Comparison of ENCODE assay signal across 11 cellular contexts in the genomic region with DNA sequence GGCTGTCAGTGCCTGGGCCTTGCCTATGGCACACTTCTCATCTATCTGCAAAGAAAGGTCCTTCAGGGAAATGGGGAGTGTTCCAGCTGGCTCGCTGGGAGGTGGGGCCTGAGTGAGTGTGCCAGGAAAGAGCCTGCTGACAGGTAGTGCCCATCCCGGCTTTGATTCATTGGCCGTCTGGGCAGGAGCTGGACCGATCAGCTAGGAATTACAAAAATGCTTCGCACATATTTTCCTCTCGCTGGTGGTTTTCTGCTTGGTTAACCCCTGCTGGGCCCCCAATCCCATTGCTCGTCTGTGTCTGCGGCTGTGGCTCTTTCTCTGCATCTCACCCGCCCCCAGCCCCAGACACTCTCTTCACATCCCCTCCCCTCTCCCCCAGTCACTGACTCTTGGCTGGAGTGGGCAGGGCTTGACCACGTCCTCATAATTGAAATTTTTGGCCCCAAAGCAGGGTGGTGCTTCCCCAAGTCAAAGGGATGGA. TPM values are rescaled to one million over a fixed set of nuclear protein-coding genes. Genes with fewer than 3 reads are reported as not detected.
A peak's percentile ranks its signal among the peaks of the same experiment; 100 is the strongest.
DNase-seq lines count a peak whose midpoint lies in the region; ATAC-seq, FAIRE-seq and TF ChIP-seq lines count a peak whose summit lies in the region.
"Had no signal": no experiment of that assay in that cellular context is flagged by ENCODE, and none has a peak within 500 bp of the region (broad histone marks: within the 10 kb centered on the region; RNA-seq: fewer than 3 reads in every experiment).

No MANE protein-coding gene starts in this region.

- H3K27ac Mint-ChIP-seq in neural progenitor cell = peak overlapping the region; percentile 77

- peak overlapping the region; percentile 93 for H3K27ac ChIP-seq in PC-3 (ENCODE audit: low read length)
- H3K27ac ChIP-seq in H1 (ENCODE audit: low read depth, low read length) = no peak overlapping the region
- no peak overlapping the region for H3K27ac ChIP-seq in neural progenitor cell

- no peaks in the 10 kb centered on the region for H3K79me1 ChIP-seq in H1 (ENCODE audit: low read depth, low read length)

- H3K9me2 ChIP-seq in PC-3 (replicated peaks; ENCODE audit: low read length) = no peaks in the 10 kb centered on the region

- peaks cover 2% of the 10 kb centered on the region for H3K9me3 Mint-ChIP-seq in neural progenitor cell
- H3K9me3 Mint-ChIP-seq: activated T-cell treated with anti-CD3 and anti-CD28 coated beads, Interleukin-2, amount 50 U/mL, for 4 hours had no signal

- no peaks in the 10 kb centered on the region for H3K23me2 ChIP-seq in H1 (ENCODE audit: low read depth, low read length)

- no peak overlapping the region; the same call in 1 of the 2 replicates for H3K18ac ChIP-seq in H1 (ENCODE audit: extremely low read depth, low read length)

- H3K4me3 Mint-ChIP-seq in neural progenitor cell = no peak overlapping the region
- H3K4me3 Mint-ChIP-seq: activated T-cell treated with anti-CD3 and anti-CD28 coated beads, Interleukin-2, amount 50 U/mL, for 4 hours had no signal

- TF ChIP-seq EP300 in H1 (IDR thresholded peaks at IDR 0.05; ENCODE audit: borderline replicate concordance in 1 of 2, low read depth in 2 of 2, low read length in 2 of 2) = no peak

- TF ChIP-seq RAD21 in H1 (IDR thresholded peaks at IDR 0.05 in 1 of 2, conservative IDR thresholded peaks at IDR 0.05 in 1 of 2; ENCODE audit: low read depth in 2 of 2, low read length in 2 of 2) = no peak

- H3K9ac ChIP-seq in PC-3 (ENCODE audit: low read length) (peak overlapping the region; percentile 72), H1 (replicated peaks in 1 of 4; ENCODE audit: extremely low read depth in 1 of 4, low read depth in 3 of 4, low read length in 3 of 4) (no peak overlapping the region), neural progenitor cell (no peak overlapping the region)

- H3K4me1 ChIP-seq in PC-3 (ENCODE audit: insufficient read depth, low read length) (peaks cover 32% of the 10 kb centered on the region), H1 (replicated peaks in 1 of 4; ENCODE audit: control insufficient read depth in 3 of 4, insufficient read depth in 4 of 4, low read length in 3 of 4) (peaks cover 8 to 29% (median 18%) of the 10 kb centered on the region in 4 experiments), neural progenitor cell (peaks cover 10% of the 10 kb centered on the region)

- H2BK12ac ChIP-seq in H1 (ENCODE audit: low read depth, low read length) = peak overlapping the region; percentile 90; the same call in 1 of the 2 replicates

- peaks cover 10% of the 10 kb centered on the region for H3K27me3 Mint-ChIP-seq in neural progenitor cell (ENCODE audit: insufficient read depth, low read depth)

- H3K9me3 ChIP-seq in PC-3 (ENCODE audit: low read length) (no peaks in the 10 kb centered on the region), H1 (ENCODE audit: insufficient read depth in 2 of 2, low read depth in 1 of 2, low read length in 1 of 2) (no peaks in the 10 kb centered on the region), neural progenitor cell (ENCODE audit: low read depth) (no peaks in the 10 kb centered on the region)

- no peaks in the 10 kb centered on the region for H3K36me3 Mint-ChIP-seq in neural progenitor cell

- ATAC-seq in PC-3 (peak; percentile 69), GM21381 (IDR thresholded peaks at IDR 0.05; ENCODE audit: unreplicated experiment) (no peak), GM21529 (IDR thresholded peaks at IDR 0.05; ENCODE audit: unreplicated experiment) (no peak)
- ATAC-seq: activated T-cell treated with anti-CD3 and anti-CD28 coated beads, Interleukin-2, amount 50 U/mL, for 4 hours had no signal

- H3K56ac ChIP-seq in H1 (replicated peaks; ENCODE audit: insufficient read length, low read depth, low read length) = no peak overlapping the region

- intact Hi-C loops in PC-3 (cut with micrococcal nuclease) = no loop called here

- H3K36me3 ChIP-seq in PC-3 (ENCODE audit: low read depth, low read length) (no peaks in the 10 kb centered on the region), H1 (ENCODE audit: control insufficient read depth in 2 of 4, insufficient read depth in 4 of 4, low read length in 3 of 4) (no peaks in the 10 kb centered on the region), neural progenitor cell (no peaks in the 10 kb centered on the region)

- no TSS peak for BruUV-seq in PC-3 (replicated peaks; lab: Mats Ljungman, UMichigan)

- H4K20me1 ChIP-seq in PC-3 (ENCODE audit: low read length) = no peaks in the 10 kb centered on the region
- no peaks in the 10 kb centered on the region for H4K20me1 ChIP-seq in H1 (replicated peaks in 1 of 2; ENCODE audit: control insufficient read depth in 1 of 2, insufficient read depth in 2 of 2, low read length in 2 of 2)
- no peaks in the 10 kb centered on the region for H4K20me1 ChIP-seq in neural progenitor cell (ENCODE audit: low read depth)

- H4K91ac ChIP-seq in H1 (replicated peaks; ENCODE audit: insufficient read length, low read length) = peak overlapping the region; percentile 55

- H2AFZ ChIP-seq in PC-3 (ENCODE audit: low read length) = no peak overlapping the region
- no peak overlapping the region for H2AFZ ChIP-seq in H1 (ENCODE audit: low read length)
- no peak overlapping the region for H2AFZ ChIP-seq in neural progenitor cell (replicated peaks)

- H3K14ac ChIP-seq in H1 (ENCODE audit: insufficient read length) = no peak overlapping the region

- DNase-seq in EL (peak; percentile 98), PC-3 (peak; percentile 91), H1 (ENCODE audit: low read depth in 1 of 2, low spot score in 2 of 2) (no peak), neural progenitor cell (ENCODE audit: low spot score) (no peak), NCI-H1417 treated with DMSO at 0.1 percent for 48 hours (lab: John Stamatoyannopoulos, UW) (no peak), T-helper 9 cell (no peak)
- DNase-seq: activated T-cell treated with anti-CD3 and anti-CD28 coated beads, Interleukin-2, amount 50 U/mL, for 4 hours; NCI-H1105 had no signal

- H4K8ac ChIP-seq in H1 (ENCODE audit: extremely low read depth, insufficient read depth, low read length) = peak overlapping the region; percentile 26

- peaks cover 43% of the 10 kb centered on the region for H3K4me1 Mint-ChIP-seq in neural progenitor cell

- H3K4me2 ChIP-seq in PC-3 (ENCODE audit: low read length) = peak overlapping the region; percentile 64
- no peak overlapping the region for H3K4me2 ChIP-seq in H1 (ENCODE audit: insufficient read depth in 1 of 2, low read depth in 2 of 2, low read length in 2 of 2)
- H3K4me2 ChIP-seq in neural progenitor cell = no peak overlapping the region

- H4K5ac ChIP-seq in H1 (ENCODE audit: insufficient read length, low read depth, low read length) = no peak overlapping the region

- TF ChIP-seq CTCF in PC-3 (conservative IDR thresholded peaks at IDR 0.05; ENCODE audit: low read depth, low read length) (no peak), H1 (IDR thresholded peaks at IDR 0.05; ENCODE audit: control extremely low read depth in 1 of 3, insufficient read depth in 1 of 3, low read depth in 1 of 3, low read length in 3 of 3) (no peak), neural progenitor cell (IDR thresholded peaks at IDR 0.05) (no peak)

- H3K79me2 ChIP-seq in PC-3 (ENCODE audit: low read length) (no peaks in the 10 kb centered on the region), H1 (ENCODE audit: control insufficient read depth in 1 of 2, insufficient read depth in 2 of 2, low read length in 2 of 2) (no peaks in the 10 kb centered on the region), neural progenitor cell (ENCODE audit: low read depth) (no peaks in the 10 kb centered on the region)

- H3F3A ChIP-seq in PC-3 (ENCODE audit: low read length, unreplicated experiment) (no peaks in the 10 kb centered on the region), neural progenitor cell (ENCODE audit: low read depth) (no peaks in the 10 kb centered on the region)

- no peak overlapping the region for H2BK120ac ChIP-seq in H1 (replicated peaks; ENCODE audit: low read depth, low read length)

- POLR2A ChIA-PET in PC-3 (lab: Charles Lee; ENCODE audit: unreplicated experiment) (interaction anchor here (0.6 to 1.0 kb wide), 4 partner anchors 18 to 323 kb away, joined by 3 to 8 read pairs (median 4); no protein-coding TSS in a partner anchor), H1 (lab: Charles Lee; ENCODE audit: partially characterized antibody) (interaction anchor here (1.0 to 1.5 kb wide), 3 partner anchors 12 to 39 kb away, joined by 3 read pairs; no protein-coding TSS in a partner anchor)

- 39% methylated on average over 7 of the region's 10 CpGs; no CpG with 5 or more reads in 1 of the 2 experiments for WGBS in H1 (ENCODE audit: extremely low coverage in 1 of 2, insufficient coverage in 1 of 2, insufficient read length in 1 of 2, insufficient replicate concordance in 2 of 2, low coverage in 1 of 2, low lambda C conversion rate in 2 of 2, missing lambda C conversion rate in 1 of 2), 2 experiments

- FAIRE-seq in H1 (lab: Jason Lieb, UNC) = no peak
- FAIRE-seq: endothelial cell of umbilical vein had no signal

- peak overlapping the region; percentile 26; the same call in 1 of the 2 replicates for H2BK5ac ChIP-seq in H1 (ENCODE audit: low read depth, low read length)

- H3K4me3 ChIP-seq in PC-3 (ENCODE audit: low read length) (no peak overlapping the region), H1 (ENCODE audit: extremely low read depth in 1 of 4, insufficient read depth in 2 of 4, low read depth in 3 of 4, low read length in 4 of 4) (no peak overlapping the region), neural progenitor cell (no peak overlapping the region)

- no peak for TF ChIP-seq POLR2A in H1 (IDR thresholded peaks at IDR 0.05; ENCODE audit: control extremely low read depth in 1 of 2, low read depth in 2 of 2, low read length in 2 of 2)

- H2BK20ac ChIP-seq in H1 (ENCODE audit: low read length) = peak overlapping the region; percentile 51; the same call in 1 of the 2 replicates

- H2AK5ac ChIP-seq in H1 (ENCODE audit: low read depth, low read length) = no peak overlapping the region

- H3K27me3 ChIP-seq in PC-3 (ENCODE audit: low read length) (no peaks in the 10 kb centered on the region), H1 (replicated peaks in 1 of 4; ENCODE audit: control insufficient read depth in 3 of 4, extremely low read depth in 1 of 4, insufficient read depth in 3 of 4, low read length in 3 of 4) (no peaks in the 10 kb centered on the region), neural progenitor cell (no peaks in the 10 kb centered on the region)

- H2BK15ac ChIP-seq in H1 (ENCODE audit: low read length) = 0 out of 2 replicates have a peak overlapping the region, but pooled peaks have one; percentile 72

- no peak overlapping the region for H3K4ac ChIP-seq in H1 (replicated peaks; ENCODE audit: insufficient read length, low read depth, low read length)

- CTCF ChIA-PET in PC-3 (lab: Charles Lee) (no interaction called here), H1 (lab: Charles Lee; ENCODE audit: partially characterized antibody) (interaction anchor here (4.7 kb wide), 1 partner anchor 128 kb away, joined by 23 read pairs; no protein-coding TSS in a partner anchor)

- H3K23ac ChIP-seq in H1 (ENCODE audit: insufficient read length) = no peak overlapping the region

RNA-seq across cellular contexts. Expression of gene LIF, which starts 10.8 kb away (rescaled TPM):
- total RNA-seq in PC-3 (2014; rRNA removed) = 64.1 and 71.6 TPM in 2 replicates
- total RNA-seq in H1 (2021; fragmentation: NEBNext Ultra II Directional; extraction: Animal tissue kit (Norgen Biotek cat#: 25700)) = 3.3 and 3.5 TPM in 2 replicates
- polyA plus RNA-seq in H1 (2011; rRNA removed) = 3.3 and 4.1 TPM in 2 replicates
- polyA plus RNA-seq in H1 (2011; cell fraction: cytosol; rRNA removed) = 4.0 TPM
- 16.5 TPM for polyA plus RNA-seq in H1 (2011; cell fraction: nucleus; rRNA removed)
- 3.5 to 4.5 TPM (median 3.9 TPM) in 4 replicates for polyA plus RNA-seq in H1 (2012, experiment 1 of 2)
- polyA plus RNA-seq in H1 (2012, experiment 2 of 2) = 2.9 TPM
- polyA plus RNA-seq in H1 (2013, experiment 1 of 2) = 2.2 TPM
- 1.8 TPM for polyA plus RNA-seq in H1 (2013, experiment 2 of 2)
- 9.4 and 9.6 TPM in 2 replicates for polyA minus RNA-seq in H1 (2011; rRNA and poly(A)+ RNA removed)
- polyA minus RNA-seq in H1 (2011; cell fraction: cytosol; rRNA and poly(A)+ RNA removed) = 6.2 TPM
- polyA minus RNA-seq in H1 (2011; cell fraction: nucleus; rRNA and poly(A)+ RNA removed) = 4.6 TPM
- 0.21 and 0.50 TPM in 2 replicates for total RNA-seq in neural progenitor cell (ENCODE audit: low replicate concordance)

RNA-seq across cellular contexts. Expression of gene OSM, which starts 30.9 kb away (rescaled TPM):
- total RNA-seq in PC-3 (2014; rRNA removed) (not detected in 2 replicates), neural progenitor cell (ENCODE audit: low replicate concordance) (not detected in 2 replicates)
- total RNA-seq in H1 (2021; fragmentation: NEBNext Ultra II Directional; extraction: Animal tissue kit (Norgen Biotek cat#: 25700)) = not detected in 2 replicates
- polyA plus RNA-seq in H1 (2011; rRNA removed) = not detected in 2 replicates
- not detected for polyA plus RNA-seq in H1 (2011; cell fraction: cytosol; rRNA removed)
- polyA plus RNA-seq in H1 (2011; cell fraction: nucleus; rRNA removed) = not detected
- not detected in 4 replicates for polyA plus RNA-seq in H1 (2012, experiment 1 of 2)
- not detected for polyA plus RNA-seq in H1 (2012, experiment 2 of 2)
- not detected for polyA plus RNA-seq in H1 (2013, experiment 1 of 2)
- polyA plus RNA-seq in H1 (2013, experiment 2 of 2) = not detected
- not detected in 2 replicates for polyA minus RNA-seq in H1 (2011; rRNA and poly(A)+ RNA removed)
- not detected for polyA minus RNA-seq in H1 (2011; cell fraction: cytosol; rRNA and poly(A)+ RNA removed)
- not detected for polyA minus RNA-seq in H1 (2011; cell fraction: nucleus; rRNA and poly(A)+ RNA removed)
- total RNA-seq: endothelial cell of umbilical vein had no signal
- polyA plus RNA-seq: endothelial cell of umbilical vein had no signal

RNA-seq across cellular contexts. Expression of gene CASTOR1, which starts 53.6 kb away (rescaled TPM):
- total RNA-seq in PC-3 (2014; rRNA removed) = 4.2 and 6.1 TPM in 2 replicates
- total RNA-seq in H1 (2021; fragmentation: NEBNext Ultra II Directional; extraction: Animal tissue kit (Norgen Biotek cat#: 25700)) = 8.4 and 10.3 TPM in 2 replicates
- polyA plus RNA-seq in H1 (2011; rRNA removed) = 36.0 and 44.6 TPM in 2 replicates
- 22.6 TPM for polyA plus RNA-seq in H1 (2011; cell fraction: cytosol; rRNA removed)
- 27.5 TPM for polyA plus RNA-seq in H1 (2011; cell fraction: nucleus; rRNA removed)
- 3.7 to 12.4 TPM (median 11.3 TPM) in 4 replicates for polyA plus RNA-seq in H1 (2012, experiment 1 of 2)
- 10.9 TPM for polyA plus RNA-seq in H1 (2012, experiment 2 of 2)
- polyA plus RNA-seq in H1 (2013, experiment 1 of 2) = 9.5 TPM
- polyA plus RNA-seq in H1 (2013, experiment 2 of 2) = 10.2 TPM
- 8.2 and 8.5 TPM in 2 replicates for polyA minus RNA-seq in H1 (2011; rRNA and poly(A)+ RNA removed)
- polyA minus RNA-seq in H1 (2011; cell fraction: cytosol; rRNA and poly(A)+ RNA removed) = 3.8 TPM
- polyA minus RNA-seq in H1 (2011; cell fraction: nucleus; rRNA and poly(A)+ RNA removed) = 8.7 TPM
- 6.2 and 23.1 TPM in 2 replicates for total RNA-seq in neural progenitor cell (ENCODE audit: low replicate concordance)

Comparison
In these comparisons a context has a peak if more than half of its experiments do, and no peak if none do; other contexts are left out.
1. DNase-seq: peak in EL (single experiment) and PC-3 (single experiment); none in H1 (0 of 2), neural progenitor cell (single experiment), NCI-H1417 treated with DMSO at 0.1 percent for 48 hours (single experiment) and T-helper 9 cell (single experiment).
2. RNA of gene LIF, which starts 10.8 kb away (total RNA-seq): 64.1 to 71.6 TPM in PC-3; 3.3 to 3.5 TPM in H1 and 0.21 to 0.50 TPM in neural progenitor cell; every median in the first group is over 10 times any median in the second.